Comparison of ENCODE assay signal across 1 cellular context in the genomic region with DNA sequence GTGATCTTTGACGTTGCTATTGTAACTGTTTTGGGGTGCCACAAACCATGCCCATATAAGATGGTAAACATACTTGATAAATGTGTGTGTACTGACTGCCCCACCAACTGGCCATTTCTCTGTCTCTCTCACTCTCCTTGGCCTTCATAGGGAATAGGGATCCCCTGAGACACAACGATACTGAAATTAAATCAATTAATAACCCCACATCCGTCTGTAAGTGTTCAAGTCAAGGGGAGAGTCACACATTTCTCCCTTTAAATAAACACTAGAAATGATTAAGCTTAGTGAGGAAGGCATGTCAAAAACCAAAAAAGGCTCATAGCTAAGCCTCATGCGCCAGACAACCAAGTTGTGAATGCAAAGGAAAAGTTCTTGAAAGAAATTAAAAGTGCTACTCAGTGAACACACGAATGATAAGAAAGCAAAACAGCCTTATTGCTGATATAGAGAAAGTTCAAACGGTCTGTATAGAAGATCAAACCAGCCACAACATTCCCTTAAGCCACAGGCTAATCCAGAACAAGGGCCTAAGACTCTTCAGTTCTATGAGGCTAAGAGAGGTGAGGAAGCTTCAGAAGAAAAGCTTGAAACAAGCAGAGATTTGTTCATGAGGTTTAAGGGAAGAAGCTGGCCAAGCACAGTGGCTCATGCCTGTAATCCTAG.
A peak's percentile ranks its signal among the peaks of the same experiment; 100 is the strongest.
TF ChIP-seq lines count a peak whose summit lies in the region.

No MANE protein-coding gene starts in this region.

TF ChIP-seq in GM12878, 131 proteins besides CTCF, POLR2A, EP300 and RAD21 (continued from another document):
- TF ChIP-seq TCF12 (IDR thresholded peaks at IDR 0.05; ENCODE audit: low read depth, low read length) = no peak
- 0 out of 4 replicates have a peak, but pooled peaks of 1 of the 2 experiments have one; percentile 16 for TF ChIP-seq BHLHE40 (IDR thresholded peaks at IDR 0.05; ENCODE audit: borderline replicate concordance in 1 of 2, low read depth in 2 of 2, low read length in 1 of 2)
- peak; percentile 12; the same call in 1 of the 2 replicates for TF ChIP-seq TCF7 (IDR thresholded peaks at IDR 0.05; ENCODE audit: borderline replicate concordance)
- peak; percentile 67 for TF ChIP-seq MEF2B (IDR thresholded peaks at IDR 0.05; ENCODE audit: partially characterized antibody, poor library complexity, severe bottlenecking)
